In the genomic region with DNA sequence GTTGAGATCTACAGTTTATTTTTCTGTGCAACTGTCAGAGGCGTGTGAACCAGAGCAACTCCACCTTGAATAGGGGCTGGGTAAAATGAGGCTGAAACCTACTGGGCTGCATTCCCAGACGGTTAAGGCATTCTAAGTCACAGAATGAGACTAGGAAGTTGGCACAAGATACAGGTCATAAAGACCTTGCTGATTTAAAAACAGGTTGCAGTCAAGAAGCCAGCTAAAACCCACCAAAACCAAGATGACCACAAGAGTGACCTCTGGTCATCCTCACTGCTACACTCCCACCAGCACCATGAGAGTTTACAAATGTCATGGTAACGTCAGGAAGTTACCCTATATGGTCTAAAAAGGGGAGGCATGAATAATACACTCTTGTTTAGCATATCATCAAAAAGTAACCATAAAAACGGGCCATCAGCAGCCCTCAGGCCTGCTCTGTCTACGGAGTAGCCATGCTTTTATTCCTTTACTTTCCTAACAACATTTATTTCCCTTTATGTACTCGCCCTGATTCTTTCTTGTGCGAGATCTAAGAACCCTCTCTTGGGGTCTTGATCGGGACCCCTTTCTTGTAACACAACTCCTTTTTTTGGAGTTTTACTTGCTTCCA, we compare ENCODE assay signal across 8 cellular contexts. TPM values are rescaled to one million over a fixed set of nuclear protein-coding genes. Genes with fewer than 3 reads are reported as not detected.
DNase-seq lines count a peak whose midpoint lies in the region; ATAC-seq and TF ChIP-seq lines count a peak whose summit lies in the region.
"Not testable (repeated sequence)": the region's sequence is repeated elsewhere in the genome, so short reads cannot be mapped to it uniquely, and the experiment has no call there.

No MANE protein-coding gene starts in this region.

- not testable (repeated sequence) for TF ChIP-seq CTCF in WTC11 (IDR thresholded peaks at IDR 0.05); astrocyte of the spinal cord (IDR thresholded peaks at IDR 0.05; ENCODE audit: low read depth, low read length); osteoblast (IDR thresholded peaks at IDR 0.05; ENCODE audit: extremely low read depth, low read depth, low read length); thoracic aorta (IDR thresholded peaks at IDR 0.05)

- peak overlapping the region; percentile 1 to 49 for H3K4me3 ChIP-seq in CD4-positive, alpha-beta memory T cell (ENCODE audit: low read length in 2 of 2)
- H3K4me3 ChIP-seq in astrocyte of the spinal cord (ENCODE audit: low read depth, low read length) (peak overlapping the region; percentile 52), osteoblast (ENCODE audit: insufficient read depth, low read length) (peak overlapping the region; percentile 73), thoracic aorta (peak overlapping the region; percentile 59)

- POLR2A ChIA-PET in CD4-positive, alpha-beta memory T cell (lab: Charles Lee; ENCODE audit: partially characterized antibody): interaction anchor here (0.7 to 1.8 kb wide), 2 partner anchors 12 to 13 kb away, joined by 3 to 24 read pairs; a partner anchor contains a TSS
- POLR2A ChIA-PET in WTC11 (lab: Charles Lee): not testable (repeated sequence)

- not testable (repeated sequence) for ATAC-seq in WTC11; thoracic aorta (ENCODE audit: insufficient number of reproducible peaks, low FRiP score, low read depth)

- not testable (repeated sequence) for H3K9me3 Mint-ChIP-seq in CD4-positive, alpha-beta memory T cell; IgD-negative memory B cell; WTC11

- H3K27ac ChIP-seq in CD4-positive, alpha-beta memory T cell (ENCODE audit: low read depth, low read length): peak overlapping the region; percentile 45
- H3K27ac ChIP-seq in epithelial cell of prostate (peak overlapping the region; percentile 99), osteoblast (ENCODE audit: low read depth, low read length) (peak overlapping the region; percentile 61)
- not testable (repeated sequence) for H3K27ac ChIP-seq in thoracic aorta

- H3K4me1 ChIP-seq in CD4-positive, alpha-beta memory T cell (ENCODE audit: insufficient read depth, low read length); thoracic aorta (ENCODE audit: control insufficient read depth in 1 of 2, low read depth in 2 of 2): not testable (repeated sequence)
- H3K4me1 ChIP-seq in osteoblast (ENCODE audit: insufficient read depth, low read length): peaks cover 16% of the 10 kb centered on the region

- intact Hi-C loops in CD4-positive, alpha-beta memory T cell (cut with micrococcal nuclease): loop anchor here (1.0 kb wide), 1 partner anchor 11 kb away; a partner anchor contains a TSS

- peak overlapping the region; percentile 87 for H2AFZ ChIP-seq in osteoblast (ENCODE audit: low read length)

- DNase-seq in CD4-positive, alpha-beta memory T cell; WTC11 (ENCODE audit: low spot score); thoracic aorta (ENCODE audit: low spot score): not testable (repeated sequence)
- DNase-seq in astrocyte of the spinal cord (ENCODE audit: low read depth, low spot score) (peak; percentile 88), epithelial cell of prostate (ENCODE audit: low read depth, low spot score) (peak; percentile 75), islet precursor cell (peak; percentile 70), osteoblast (ENCODE audit: insufficient read length, low spot score, missing footprints) (peak; percentile 72)

- not testable (repeated sequence) for H3K79me2 ChIP-seq in osteoblast (ENCODE audit: insufficient read depth, low read length)

- peak overlapping the region; percentile 81 for H3K4me2 ChIP-seq in osteoblast (ENCODE audit: insufficient read depth, low read length)

- CTCF ChIA-PET in CD4-positive, alpha-beta memory T cell (lab: Charles Lee; ENCODE audit: partially characterized antibody): interaction anchor here (0.8 to 2.6 kb wide), 4 partner anchors 10 to 56 kb away, joined by 3 to 11 read pairs (median 3); no protein-coding TSS in a partner anchor
- CTCF ChIA-PET in WTC11 (lab: Charles Lee): interaction anchor here (1.7 kb wide), 1 partner anchor 11 kb away, joined by 4 read pairs; a partner anchor contains a TSS

- peak overlapping the region; percentile 86 to 99 (median 92) for H3K4me3 Mint-ChIP-seq in CD4-positive, alpha-beta memory T cell
- peak overlapping the region; percentile 87 to 97 (median 94) for H3K4me3 Mint-ChIP-seq in IgD-negative memory B cell
- H3K4me3 Mint-ChIP-seq in WTC11: peak overlapping the region; percentile 82

- not testable (repeated sequence) for H3K27me3 Mint-ChIP-seq in CD4-positive, alpha-beta memory T cell; IgD-negative memory B cell
- peaks cover 57% of the 10 kb centered on the region for H3K27me3 Mint-ChIP-seq in WTC11 (ENCODE audit: low read depth)

- not testable (repeated sequence) for H3K27me3 ChIP-seq in CD4-positive, alpha-beta memory T cell (ENCODE audit: insufficient read depth, low read length); osteoblast (ENCODE audit: insufficient read depth, low read length); thoracic aorta (replicated peaks; ENCODE audit: insufficient read depth)

- H3K27ac Mint-ChIP-seq in CD4-positive, alpha-beta memory T cell: peak overlapping the region; percentile 51 to 98 (median 92)
- H3K27ac Mint-ChIP-seq in IgD-negative memory B cell: peak overlapping the region in 1 of 3 donors; percentile 73
- not testable (repeated sequence) for H3K27ac Mint-ChIP-seq in WTC11

- not testable (repeated sequence) for H4K20me1 ChIP-seq in osteoblast (ENCODE audit: insufficient read depth, low read length)

- not testable (repeated sequence) for H3K9me3 ChIP-seq in CD4-positive, alpha-beta memory T cell (ENCODE audit: control insufficient read depth in 1 of 2, low read length in 2 of 2); osteoblast (ENCODE audit: low read depth, low read length); thoracic aorta

- peaks cover 7 to 32% (median 21%) of the 10 kb centered on the region in 4 donors for H3K4me1 Mint-ChIP-seq in CD4-positive, alpha-beta memory T cell
- H3K4me1 Mint-ChIP-seq in IgD-negative memory B cell: peaks cover 4 to 15% (median 8%) of the 10 kb centered on the region in 3 donors
- H3K4me1 Mint-ChIP-seq in WTC11: peaks cover 15% of the 10 kb centered on the region

- not testable (repeated sequence) for H3K36me3 ChIP-seq in CD4-positive, alpha-beta memory T cell (ENCODE audit: insufficient read depth, low read length); osteoblast (ENCODE audit: insufficient read depth, low read length); thoracic aorta

- in situ Hi-C loops in astrocyte of the spinal cord (cut with HindIII; ENCODE audit: low sequenced_read_pairs): not testable (repeated sequence)

- H3K36me3 Mint-ChIP-seq in CD4-positive, alpha-beta memory T cell; IgD-negative memory B cell; WTC11: not testable (repeated sequence)

RNA-seq across cellular contexts. Expression of a gene that starts 11.6 kb away (rescaled TPM):
- 10 to 100 TPM; 17.1 to 19.0 TPM for total RNA-seq in CD4-positive, alpha-beta memory T cell
- 10 to 100 TPM; 18.7 to 20.9 TPM for polyA plus RNA-seq in CD4-positive, alpha-beta memory T cell
- 11.4 TPM for polyA plus RNA-seq in IgD-negative memory B cell
- total RNA-seq in WTC11 (2021): 55.9 to 63.3 TPM (median 58.3 TPM) in 3 replicates
- total RNA-seq in osteoblast: 13.3 and 13.8 TPM in 2 replicates
- total RNA-seq in thoracic aorta: 1 to 10 TPM; 1.6 to 6.5 TPM

RNA-seq across cellular contexts. Expression of a gene that starts 32.7 kb away (rescaled TPM):
- 10 to 100 TPM; 47.3 to 49.2 TPM for total RNA-seq in CD4-positive, alpha-beta memory T cell
- polyA plus RNA-seq in CD4-positive, alpha-beta memory T cell: 10 to 100 TPM in 1 of 2 donors, 1 to 10 TPM in 1; 4.9 to 40.0 TPM
- 37.2 TPM for polyA plus RNA-seq in IgD-negative memory B cell
- total RNA-seq in WTC11 (2021): 0.09 to 0.13 TPM in 2 of 3 replicates, not detected in the other
- total RNA-seq in osteoblast: under 0.01 TPM in 2 replicates
- total RNA-seq in thoracic aorta: 10 to 100 TPM in 1 of 2 donors, 1 to 10 TPM in 1; 2.3 to 18.6 TPM

RNA-seq across cellular contexts. Expression of a gene that starts 46.9 kb away (rescaled TPM):
- total RNA-seq in CD4-positive, alpha-beta memory T cell: 1 to 10 TPM; 1.3 to 1.6 TPM
- 1 to 10 TPM; 1.2 to 1.3 TPM for polyA plus RNA-seq in CD4-positive, alpha-beta memory T cell
- polyA plus RNA-seq in IgD-negative memory B cell: 1.3 TPM
- total RNA-seq in WTC11 (2021): 2.6 to 3.8 TPM (median 2.8 TPM) in 3 replicates
- 11.5 and 12.3 TPM in 2 replicates for total RNA-seq in osteoblast
- total RNA-seq in thoracic aorta: 1 to 10 TPM; 3.1 to 4.6 TPM

RNA-seq across cellular contexts. Expression of a gene that starts 54.4 kb away (rescaled TPM):
- under 1 TPM; 0.06 to 0.15 TPM for total RNA-seq in CD4-positive, alpha-beta memory T cell
- polyA plus RNA-seq in CD4-positive, alpha-beta memory T cell: not detected
- polyA plus RNA-seq in IgD-negative memory B cell: 0.68 TPM
- total RNA-seq in WTC11 (2021) (3.3 to 3.5 TPM (median 3.4 TPM) in 3 replicates), osteoblast (30.8 and 31.8 TPM in 2 replicates), thoracic aorta (10 to 100 TPM; 22.6 to 47.8 TPM)
